In genomic region chr14:37230551-37231194, GRCh38 we compare ENCODE assay signal across 7 cellular contexts. TPM values are rescaled to one million over a fixed set of nuclear protein-coding genes. Genes with fewer than 3 reads are reported as not detected.
DNase-seq lines count a peak whose midpoint lies in the region; TF ChIP-seq lines count a peak whose summit lies in the region.

No MANE protein-coding gene starts in this region.

- H3K9me3 Mint-ChIP-seq in progenitor cell of endocrine pancreas (ENCODE audit: low read depth) = peaks cover 6% of the 10 kb centered on the region
- peaks cover 6% of the 10 kb centered on the region for H3K9me3 Mint-ChIP-seq in activated T-helper 1 cell treated with anti-CD3 and anti-CD28 coated beads, Interleukin-12 subunit alpha, Interleukin-12 subunit beta, Interleukin-2, Interleukin-4 antibody, amounts not matched to agents 30 ng/mL and 10 ng/mL and 1 ng/mL, durations not matched to agents 14 hours and 24 hours and 36 hours

- peaks cover 3% of the 10 kb centered on the region for H3K4me1 Mint-ChIP-seq in progenitor cell of endocrine pancreas (ENCODE audit: low read depth)
- no peaks in the 10 kb centered on the region for H3K4me1 Mint-ChIP-seq in activated T-helper 1 cell treated with anti-CD3 and anti-CD28 coated beads, Interleukin-12 subunit alpha, Interleukin-12 subunit beta, Interleukin-2, Interleukin-4 antibody, amounts not matched to agents 30 ng/mL and 10 ng/mL and 1 ng/mL, durations not matched to agents 14 hours and 24 hours and 36 hours (ENCODE audit: low read depth)

- H3K27ac ChIP-seq in HEK293 (ENCODE audit: extremely low read depth, low read depth, low read length) (no peak overlapping the region), SK-N-SH (ENCODE audit: low read depth in 2 of 2, low read length in 1 of 2) (no peak overlapping the region)

- TF ChIP-seq CTCF in HEK293 (tag by site-specific recombination; IDR thresholded peaks at IDR 0.05) (0 out of 2 replicates have a peak, but pooled peaks have one; percentile 13), SK-N-SH (IDR thresholded peaks at IDR 0.05) (peak; percentile 72), fibroblast of pulmonary artery (IDR thresholded peaks at IDR 0.05; ENCODE audit: low read length, missing control alignments) (peak; percentile 81), progenitor cell of endocrine pancreas (IDR thresholded peaks at IDR 0.05; ENCODE audit: unreplicated experiment) (peak; percentile 94)

- DNase-seq in GM04504 (ENCODE audit: low read depth) = peak; percentile 32
- peak; percentile 72 for DNase-seq in NCI-H1417 treated with DMSO at 0.1 percent for 48 hours (lab: John Stamatoyannopoulos, UW)
- DNase-seq in SK-N-SH = peak; percentile 11
- peak; percentile 83 for DNase-seq in fibroblast of pulmonary artery (ENCODE audit: low read depth)
- DNase-seq in progenitor cell of endocrine pancreas (ENCODE audit: low spot score, unreplicated experiment) = no peak
- DNase-seq in activated T-helper 1 cell treated with anti-CD3 and anti-CD28 coated beads, Interleukin-12 subunit alpha, Interleukin-12 subunit beta, Interleukin-2, Interleukin-4 antibody, amounts not matched to agents 30 ng/mL and 10 ng/mL and 1 ng/mL, durations not matched to agents 14 hours and 24 hours and 36 hours (ENCODE audit: low spot score) = no peak

- H3K4me3 Mint-ChIP-seq in progenitor cell of endocrine pancreas (ENCODE audit: low read depth) = no peak overlapping the region
- H3K4me3 Mint-ChIP-seq in activated T-helper 1 cell treated with anti-CD3 and anti-CD28 coated beads, Interleukin-12 subunit alpha, Interleukin-12 subunit beta, Interleukin-2, Interleukin-4 antibody, amounts not matched to agents 30 ng/mL and 10 ng/mL and 1 ng/mL, durations not matched to agents 14 hours and 24 hours and 36 hours = no peak overlapping the region

- no peaks in the 10 kb centered on the region for H3K27me3 Mint-ChIP-seq in progenitor cell of endocrine pancreas
- H3K27me3 Mint-ChIP-seq in activated T-helper 1 cell treated with anti-CD3 and anti-CD28 coated beads, Interleukin-12 subunit alpha, Interleukin-12 subunit beta, Interleukin-2, Interleukin-4 antibody, amounts not matched to agents 30 ng/mL and 10 ng/mL and 1 ng/mL, durations not matched to agents 14 hours and 24 hours and 36 hours (ENCODE audit: insufficient read depth) = no peaks in the 10 kb centered on the region

- TF ChIP-seq RAD21 in SK-N-SH (IDR thresholded peaks at IDR 0.05; ENCODE audit: low read length) = peak; percentile 30; the same call in 1 of the 2 replicates

- POLR2A ChIA-PET in HEK293 (lab: Yijun Ruan, JAX) = interaction anchor here (0.6 to 1.3 kb wide), 2 partner anchors 58 to 111 kb away, joined by 3 to 4 read pairs; partner anchors contain the start of gene SLC25A21
- POLR2A ChIA-PET in SK-N-SH (lab: Yijun Ruan, JAX) = no interaction called here

- no peak overlapping the region for H3K4me2 ChIP-seq in SK-N-SH

- TF ChIP-seq EP300 in SK-N-SH (IDR thresholded peaks at IDR 0.05; ENCODE audit: borderline replicate concordance in 1 of 2, low read depth in 1 of 2, low read length in 1 of 2) = no peak

- intact Hi-C loops in activated T-helper 1 cell treated with anti-CD3 and anti-CD28 coated beads, Interleukin-12 subunit alpha, Interleukin-12 subunit beta, Interleukin-2, Interleukin-4 antibody, amounts not matched to agents 30 ng/mL and 10 ng/mL and 1 ng/mL, durations not matched to agents 14 hours and 24 hours and 36 hours (cut with micrococcal nuclease) = loop anchor here (1.0 kb wide), 1 partner anchor 644 kb away; no protein-coding TSS in a partner anchor

- H3K27ac Mint-ChIP-seq in progenitor cell of endocrine pancreas = no peak overlapping the region
- H3K27ac Mint-ChIP-seq in activated T-helper 1 cell treated with anti-CD3 and anti-CD28 coated beads, Interleukin-12 subunit alpha, Interleukin-12 subunit beta, Interleukin-2, Interleukin-4 antibody, amounts not matched to agents 30 ng/mL and 10 ng/mL and 1 ng/mL, durations not matched to agents 14 hours and 24 hours and 36 hours = no peak overlapping the region

- no peaks in the 10 kb centered on the region for H4K20me1 ChIP-seq in SK-N-SH (ENCODE audit: insufficient read depth)

- H3K9me3 ChIP-seq in HEK293 (ENCODE audit: control insufficient read depth, insufficient read depth, low read depth, low read length) = no peaks in the 10 kb centered on the region
- H3K9me3 ChIP-seq in SK-N-SH = no peaks in the 10 kb centered on the region

- H3K4me1 ChIP-seq in HEK293 (ENCODE audit: control insufficient read depth, insufficient read depth, low read length) (no peaks in the 10 kb centered on the region), SK-N-SH (ENCODE audit: control insufficient read depth in 1 of 2, insufficient read depth in 2 of 2, low read depth in 1 of 2, low read length in 1 of 2) (no peaks in the 10 kb centered on the region)

- H3K36me3 ChIP-seq in HEK293 (ENCODE audit: control insufficient read depth in 2 of 2, insufficient read depth in 1 of 2, low read length in 2 of 2) (no peaks in the 10 kb centered on the region; a peak in 1 of 3 replicates), SK-N-SH (replicated peaks in 1 of 2; ENCODE audit: control insufficient read depth in 1 of 2, insufficient read depth in 2 of 2, low read length in 1 of 2) (no peaks in the 10 kb centered on the region)

- no peaks in the 10 kb centered on the region for H3K9me2 ChIP-seq in SK-N-SH

- H3K36me3 Mint-ChIP-seq in progenitor cell of endocrine pancreas (ENCODE audit: insufficient read depth) = peaks cover 10% of the 10 kb centered on the region
- H3K36me3 Mint-ChIP-seq in activated T-helper 1 cell treated with anti-CD3 and anti-CD28 coated beads, Interleukin-12 subunit alpha, Interleukin-12 subunit beta, Interleukin-2, Interleukin-4 antibody, amounts not matched to agents 30 ng/mL and 10 ng/mL and 1 ng/mL, durations not matched to agents 14 hours and 24 hours and 36 hours (ENCODE audit: low read depth) = no peaks in the 10 kb centered on the region

- no peaks in the 10 kb centered on the region for H3F3A ChIP-seq in SK-N-SH (replicated peaks; ENCODE audit: insufficient read depth)

- H2AFZ ChIP-seq in SK-N-SH (ENCODE audit: low read depth) = no peak overlapping the region

- no peak overlapping the region for H3K9ac ChIP-seq in SK-N-SH

- CTCF ChIA-PET in HEK293 (lab: Yijun Ruan, JAX) = interaction anchor here (0.6 to 3.9 kb wide), 40 partner anchors 8 to 1637 kb away, joined by 3 to 29 read pairs (median 4); partner anchors contain the start of gene MIPOL1
- CTCF ChIA-PET in SK-N-SH (lab: Yijun Ruan, JAX) = interaction anchor here (0.5 to 2.3 kb wide), 5 partner anchors 8 to 644 kb away, joined by 3 to 14 read pairs (median 5); no protein-coding TSS in a partner anchor

- WGBS in SK-N-SH (ENCODE audit: low lambda C conversion rate) = 21% methylated on average over 5 of the region's 5 CpGs

- no peaks in the 10 kb centered on the region for H3K79me2 ChIP-seq in SK-N-SH (ENCODE audit: insufficient read depth)

- no peak overlapping the region for H3K4me3 ChIP-seq in HEK293 (ENCODE audit: low read depth, low read length)
- peak overlapping the region in 1 of 2 experiments; percentile 32; a peak in 1 of 4 replicates for H3K4me3 ChIP-seq in SK-N-SH (ENCODE audit: low read depth in 2 of 2, low read length in 1 of 2)
- H3K4me3 ChIP-seq in fibroblast of pulmonary artery (replicated peaks; ENCODE audit: low read depth, low read length) = no peak overlapping the region

- H3K27me3 ChIP-seq in SK-N-SH (ENCODE audit: insufficient read depth) = no peaks in the 10 kb centered on the region

TF ChIP-seq in HEK293, 187 proteins besides CTCF, POLR2A, EP300 and RAD21:
- TF ChIP-seq BCL11A (tag by site-specific recombination; IDR thresholded peaks at IDR 0.05; ENCODE audit: low read depth) (no peak), ZNF701 (tag by site-specific recombination; IDR thresholded peaks at IDR 0.05) (no peak), ZNF654 (tag by site-specific recombination; IDR thresholded peaks at IDR 0.05; ENCODE audit: low read depth) (peak; percentile 69), ZFP41 (tag by site-specific recombination; IDR thresholded peaks at IDR 0.05; ENCODE audit: borderline replicate concordance) (no peak)

TF ChIP-seq in SK-N-SH, 30 proteins besides CTCF, POLR2A, EP300 and RAD21:
- no peak for TF ChIP-seq GATA2 (CRISPR knock-in tag; IDR thresholded peaks at IDR 0.05)
- TF ChIP-seq NFIC (IDR thresholded peaks at IDR 0.05; ENCODE audit: borderline replicate concordance) = no peak
- TF ChIP-seq MXI1 (IDR thresholded peaks at IDR 0.05; ENCODE audit: low read depth, low read length) = no peak
- no peak for TF ChIP-seq RFX5 (IDR thresholded peaks at IDR 0.05; ENCODE audit: low read length)
- no peak for TF ChIP-seq TEAD4 (IDR thresholded peaks at IDR 0.05; ENCODE audit: borderline replicate concordance, insufficient read depth)
TF ChIP-seq in SK-N-SH: peak in this region for 0.

RNA-seq across cellular contexts. Expression of gene MIPOL1, which starts 32.9 kb away (rescaled TPM):
- 0.23 and 0.31 TPM in 2 replicates for polyA plus RNA-seq in SK-N-SH (2012; rRNA removed)
- 0.55 and 0.58 TPM in 2 replicates for polyA plus RNA-seq in SK-N-SH (2012; cell fraction: cytosol; rRNA removed)
- 0.34 and 0.77 TPM in 2 replicates for polyA plus RNA-seq in SK-N-SH (2012; cell fraction: nucleus; rRNA removed)
- 25.6 and 25.9 TPM in 2 replicates for total RNA-seq in progenitor cell of endocrine pancreas
- not detected in 2 replicates for total RNA-seq in activated T-helper 1 cell treated with anti-CD3 and anti-CD28 coated beads, Interleukin-12 subunit alpha, Interleukin-12 subunit beta, Interleukin-2, Interleukin-4 antibody, amounts not matched to agents 30 ng/mL and 10 ng/mL and 1 ng/mL, durations not matched to agents 14 hours and 24 hours and 36 hours

RNA-seq across cellular contexts. Expression of gene SLC25A21, which starts 58.3 kb away (rescaled TPM):
- polyA plus RNA-seq in SK-N-SH (2012; rRNA removed) = not detected in 2 replicates
- not detected in 2 replicates for polyA plus RNA-seq in SK-N-SH (2012; cell fraction: cytosol; rRNA removed)
- polyA plus RNA-seq in SK-N-SH (2012; cell fraction: nucleus; rRNA removed) = not detected in 2 replicates
- 2.5 and 3.1 TPM in 2 replicates for total RNA-seq in progenitor cell of endocrine pancreas
- total RNA-seq in activated T-helper 1 cell treated with anti-CD3 and anti-CD28 coated beads, Interleukin-12 subunit alpha, Interleukin-12 subunit beta, Interleukin-2, Interleukin-4 antibody, amounts not matched to agents 30 ng/mL and 10 ng/mL and 1 ng/mL, durations not matched to agents 14 hours and 24 hours and 36 hours = not detected in 2 replicates

Comparison
In these comparisons a context has a peak if more than half of its experiments do, and no peak if none do; other contexts are left out.
1. DNase-seq: peak in GM04504 (single experiment), NCI-H1417 treated with DMSO at 0.1 percent for 48 hours (single experiment), SK-N-SH (single experiment) and fibroblast of pulmonary artery (single experiment); none in progenitor cell of endocrine pancreas (single experiment) and activated T-helper 1 cell treated with anti-CD3 and anti-CD28 coated beads, Interleukin-12 subunit alpha, Interleukin-12 subunit beta, Interleukin-2, Interleukin-4 antibody, amounts not matched to agents 30 ng/mL and 10 ng/mL and 1 ng/mL, durations not matched to agents 14 hours and 24 hours and 36 hours (single experiment).
2. CTCF ChIP-seq: peak in every context shown above with its lines; median percentile 94 in progenitor cell of endocrine pancreas; 81 in fibroblast of pulmonary artery; 72 in SK-N-SH; 13 in HEK293.
3. RNA of gene MIPOL1, which starts 32.9 kb away (total RNA-seq): 25.6 to 25.9 TPM in progenitor cell of endocrine pancreas; not detected in activated T-helper 1 cell treated with anti-CD3 and anti-CD28 coated beads, Interleukin-12 subunit alpha, Interleukin-12 subunit beta, Interleukin-2, Interleukin-4 antibody, amounts not matched to agents 30 ng/mL and 10 ng/mL and 1 ng/mL, durations not matched to agents 14 hours and 24 hours and 36 hours; every median in the first group is over 10 times any median in the second.